20 cellular contexts compared by ENCODE assay signal in the genomic region with DNA sequence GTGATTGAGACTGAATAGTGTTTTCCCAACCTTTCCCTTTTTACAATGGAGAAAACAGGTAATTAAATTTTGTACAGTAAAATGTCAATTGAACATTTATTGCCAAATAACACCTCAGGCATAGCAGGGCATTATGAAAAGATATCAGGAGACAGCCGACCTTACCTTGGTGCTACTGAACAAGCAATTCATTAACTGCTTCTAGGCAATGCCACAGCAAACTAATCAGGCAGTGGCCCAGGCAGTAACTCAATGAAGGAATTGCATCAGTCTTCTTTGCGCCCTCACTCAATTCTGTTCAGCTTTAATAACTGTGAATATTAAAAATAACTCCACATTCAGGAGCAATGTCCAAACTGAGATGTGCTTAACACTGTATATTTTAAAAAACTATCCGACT. TPM values are rescaled to one million over a fixed set of nuclear protein-coding genes. Genes with fewer than 3 reads are reported as not detected.
DNase-seq lines count a peak whose midpoint lies in the region; ATAC-seq and TF ChIP-seq lines count a peak whose summit lies in the region.
"Had no signal": no experiment of that assay in that cellular context is flagged by ENCODE, and none has a peak within 500 bp of the region (broad histone marks: within the 10 kb centered on the region; RNA-seq: fewer than 3 reads in every experiment).

No MANE protein-coding gene starts in this region.

- no peak overlapping the region for H3K27ac ChIP-seq in substantia nigra (ENCODE audit: low read depth, low read length, poor library complexity, severe bottlenecking)
- H3K27ac ChIP-seq: A549, C4-2B had no signal

- no peak for TF ChIP-seq CTCF in WTC11 (IDR thresholded peaks at IDR 0.05)

- peaks cover 35% of the 10 kb centered on the region for H3K27me3 Mint-ChIP-seq in WTC11 (ENCODE audit: low read depth)
- peaks cover 0 to 14% (median 0%) of the 10 kb centered on the region in 5 donors for H3K27me3 Mint-ChIP-seq in naive thymus-derived CD8-positive, alpha-beta T cell
- peaks cover 20% of the 10 kb centered on the region for H3K27me3 Mint-ChIP-seq in activated CD4-positive, alpha-beta memory T cell treated with anti-CD3 and anti-CD28 coated beads, Interleukin-2, amount 10 ng/mL, durations not matched to agents 7 days and 5 days

- POLR2A ChIA-PET in WTC11 (lab: Charles Lee) = no interaction called here
- POLR2A ChIA-PET in naive thymus-derived CD8-positive, alpha-beta T cell (lab: Charles Lee) = no interaction called here
- POLR2A ChIA-PET in activated CD4-positive, alpha-beta memory T cell treated with anti-CD3 and anti-CD28 coated beads, Interleukin-2, amount 10 ng/mL, durations not matched to agents 7 days and 5 days (lab: Charles Lee) = no interaction called here

- H3K36me3 Mint-ChIP-seq in WTC11 = no peaks in the 10 kb centered on the region
- H3K36me3 Mint-ChIP-seq in naive thymus-derived CD8-positive, alpha-beta T cell = peaks cover 0 to under 1% (median 0%) of the 10 kb centered on the region in 3 donors
- no peaks in the 10 kb centered on the region for H3K36me3 Mint-ChIP-seq in activated CD4-positive, alpha-beta memory T cell treated with anti-CD3 and anti-CD28 coated beads, Interleukin-2, amount 10 ng/mL, durations not matched to agents 7 days and 5 days (ENCODE audit: low read depth)
- H3K36me3 Mint-ChIP-seq: CD8-positive, alpha-beta memory T cell; IgD-negative memory B cell had no signal

- ATAC-seq in WTC11 (no peak), GM18909 (IDR thresholded peaks at IDR 0.05; ENCODE audit: poor library complexity, unreplicated experiment) (no peak)
- ATAC-seq in naive thymus-derived CD8-positive, alpha-beta T cell = no peak
- ATAC-seq: A549 had no signal

- in situ Hi-C loops in G401 (cut with HindIII; ENCODE audit: low sequenced_read_pairs) = no loop called here

- DNase-seq in G401 (ENCODE audit: low spot score) (peak; percentile 7), NCI-H69 (lab: John Stamatoyannopoulos, UW) (peak; percentile 6), WTC11 (ENCODE audit: low spot score) (no peak), substantia nigra (lab: John Stamatoyannopoulos, UW) (no peak)
- DNase-seq in naive thymus-derived CD8-positive, alpha-beta T cell = no peak
- DNase-seq in stimulated activated CD4-positive, alpha-beta T cell treated with anti-CD3 and anti-CD28 coated beads, Interleukin-12 subunit alpha, Interleukin-12 subunit beta, amount 100 ng/mL, for 4 hours = no peak
- no peak for DNase-seq in activated CD4-positive, alpha-beta memory T cell treated with anti-CD3 and anti-CD28 coated beads, Interleukin-2, amount 10 ng/mL, durations not matched to agents 7 days and 5 days
- DNase-seq: BE2C, Caco-2, DMS53, GOT3, H9 had no signal

- H3K9me3 Mint-ChIP-seq in WTC11 = no peaks in the 10 kb centered on the region
- H3K9me3 Mint-ChIP-seq in naive thymus-derived CD8-positive, alpha-beta T cell = no peaks in the 10 kb centered on the region
- H3K9me3 Mint-ChIP-seq in activated CD4-positive, alpha-beta memory T cell treated with anti-CD3 and anti-CD28 coated beads, Interleukin-2, amount 10 ng/mL, durations not matched to agents 7 days and 5 days = no peaks in the 10 kb centered on the region
- H3K9me3 Mint-ChIP-seq: CD8-positive, alpha-beta memory T cell; H9; IgD-negative memory B cell had no signal

- no peak overlapping the region for H3K27ac Mint-ChIP-seq in WTC11
- H3K27ac Mint-ChIP-seq in naive thymus-derived CD8-positive, alpha-beta T cell = peak overlapping the region in 7 of 10 donors; percentile 17 to 84 (median 28)
- H3K27ac Mint-ChIP-seq in activated CD4-positive, alpha-beta memory T cell treated with anti-CD3 and anti-CD28 coated beads, Interleukin-2, amount 10 ng/mL, durations not matched to agents 7 days and 5 days = no peak overlapping the region
- H3K27ac Mint-ChIP-seq: H9, IgD-negative memory B cell had no signal

- CTCF ChIA-PET in WTC11 (lab: Charles Lee) = no interaction called here
- CTCF ChIA-PET in activated CD4-positive, alpha-beta memory T cell treated with anti-CD3 and anti-CD28 coated beads, Interleukin-2, amount 10 ng/mL, durations not matched to agents 7 days and 5 days (lab: Charles Lee) = interaction anchor here (0.6 kb wide), 1 partner anchor 205 kb away, joined by 3 read pairs; no protein-coding TSS in a partner anchor

- no peak overlapping the region for H3K4me3 Mint-ChIP-seq in WTC11
- H3K4me3 Mint-ChIP-seq in naive thymus-derived CD8-positive, alpha-beta T cell = no peak overlapping the region
- H3K4me3 Mint-ChIP-seq in activated CD4-positive, alpha-beta memory T cell treated with anti-CD3 and anti-CD28 coated beads, Interleukin-2, amount 10 ng/mL, durations not matched to agents 7 days and 5 days = no peak overlapping the region
- H3K4me3 Mint-ChIP-seq: CD8-positive, alpha-beta memory T cell; H9; IgD-negative memory B cell had no signal

- peaks cover 5% of the 10 kb centered on the region for H3K4me1 Mint-ChIP-seq in WTC11
- H3K4me1 Mint-ChIP-seq in naive thymus-derived CD8-positive, alpha-beta T cell = peaks cover 28 to 63% (median 59%) of the 10 kb centered on the region in 4 donors
- H3K4me1 Mint-ChIP-seq in activated CD4-positive, alpha-beta memory T cell treated with anti-CD3 and anti-CD28 coated beads, Interleukin-2, amount 10 ng/mL, durations not matched to agents 7 days and 5 days = peaks cover 21% of the 10 kb centered on the region

TF ChIP-seq in WTC11, 78 proteins besides CTCF, POLR2A, EP300 and RAD21:
- TF ChIP-seq, protein P1, sequence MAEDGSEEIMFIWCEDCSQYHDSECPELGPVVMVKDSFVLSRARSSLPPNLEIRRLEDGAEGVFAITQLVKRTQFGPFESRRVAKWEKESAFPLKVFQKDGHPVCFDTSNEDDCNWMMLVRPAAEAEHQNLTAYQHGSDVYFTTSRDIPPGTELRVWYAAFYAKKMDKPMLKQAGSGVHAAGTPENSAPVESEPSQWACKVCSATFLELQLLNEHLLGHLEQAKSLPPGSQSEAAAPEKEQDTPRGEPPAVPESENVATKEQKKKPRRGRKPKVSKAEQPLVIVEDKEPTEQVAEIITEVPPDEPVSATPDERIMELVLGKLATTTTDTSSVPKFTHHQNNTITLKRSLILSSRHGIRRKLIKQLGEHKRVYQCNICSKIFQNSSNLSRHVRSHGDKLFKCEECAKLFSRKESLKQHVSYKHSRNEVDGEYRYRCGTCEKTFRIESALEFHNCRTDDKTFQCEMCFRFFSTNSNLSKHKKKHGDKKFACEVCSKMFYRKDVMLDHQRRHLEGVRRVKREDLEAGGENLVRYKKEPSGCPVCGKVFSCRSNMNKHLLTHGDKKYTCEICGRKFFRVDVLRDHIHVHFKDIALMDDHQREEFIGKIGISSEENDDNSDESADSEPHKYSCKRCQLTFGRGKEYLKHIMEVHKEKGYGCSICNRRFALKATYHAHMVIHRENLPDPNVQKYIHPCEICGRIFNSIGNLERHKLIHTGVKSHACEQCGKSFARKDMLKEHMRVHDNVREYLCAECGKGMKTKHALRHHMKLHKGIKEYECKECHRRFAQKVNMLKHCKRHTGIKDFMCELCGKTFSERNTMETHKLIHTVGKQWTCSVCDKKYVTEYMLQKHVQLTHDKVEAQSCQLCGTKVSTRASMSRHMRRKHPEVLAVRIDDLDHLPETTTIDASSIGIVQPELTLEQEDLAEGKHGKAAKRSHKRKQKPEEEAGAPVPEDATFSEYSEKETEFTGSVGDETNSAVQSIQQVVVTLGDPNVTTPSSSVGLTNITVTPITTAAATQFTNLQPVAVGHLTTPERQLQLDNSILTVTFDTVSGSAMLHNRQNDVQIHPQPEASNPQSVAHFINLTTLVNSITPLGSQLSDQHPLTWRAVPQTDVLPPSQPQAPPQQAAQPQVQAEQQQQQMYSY (CRISPR knock-in tag; IDR thresholded peaks at IDR 0.05) = no peak
- TF ChIP-seq ZNF317 (CRISPR knock-in tag; IDR thresholded peaks at IDR 0.05; ENCODE audit: borderline replicate concordance, low read depth) = peak; percentile 62; the same call in 1 of the 2 replicates

RNA-seq across cellular contexts. Expression of a gene that starts 6.1 kb away (rescaled TPM):
- not detected in 2 replicates for total RNA-seq in G401 (2014; rRNA removed; shearing (Covaris generic))
- total RNA-seq in WTC11 (2021) = 0.05 to 0.11 TPM (median 0.07 TPM) in 3 replicates
- total RNA-seq in naive thymus-derived CD8-positive, alpha-beta T cell = 1 to 10 TPM; 7.1 to 8.8 TPM
- polyA plus RNA-seq in naive thymus-derived CD8-positive, alpha-beta T cell = 1 to 10 TPM; 3.0 to 4.8 (median 4.1) TPM
- total RNA-seq in activated CD4-positive, alpha-beta memory T cell treated with anti-CD3 and anti-CD28 coated beads, Interleukin-2, amount 10 ng/mL, durations not matched to agents 7 days and 5 days = 1 to 10 TPM; 1.2 to 1.6 TPM

RNA-seq across cellular contexts. Expression of a gene that starts 25.4 kb away (rescaled TPM):
- not detected in 2 replicates for total RNA-seq in G401 (2014; rRNA removed; shearing (Covaris generic))
- total RNA-seq in WTC11 (2021) = 0.13 to 0.14 TPM in 2 of 3 replicates, not detected in the other
- not detected for total RNA-seq in naive thymus-derived CD8-positive, alpha-beta T cell
- not detected for polyA plus RNA-seq in naive thymus-derived CD8-positive, alpha-beta T cell
- not detected for total RNA-seq in activated CD4-positive, alpha-beta memory T cell treated with anti-CD3 and anti-CD28 coated beads, Interleukin-2, amount 10 ng/mL, durations not matched to agents 7 days and 5 days
- total RNA-seq: Caco-2; CD8-positive, alpha-beta memory T cell; Daoy; H9; HT1080 had no signal
- polyA plus RNA-seq: A549; AG04450; CD8-positive, alpha-beta memory T cell; IgD-negative memory B cell had no signal

Comparison
In these comparisons a context has a peak if more than half of its experiments do, and no peak if none do; other contexts are left out.
1. DNase-seq: peak in G401 (single experiment) and NCI-H69 (single experiment); none in WTC11 (single experiment), naive thymus-derived CD8-positive, alpha-beta T cell (0 of 10), substantia nigra (0 of 49), stimulated activated CD4-positive, alpha-beta T cell treated with anti-CD3 and anti-CD28 coated beads, Interleukin-12 subunit alpha, Interleukin-12 subunit beta, amount 100 ng/mL, for 4 hours (single experiment) and activated CD4-positive, alpha-beta memory T cell treated with anti-CD3 and anti-CD28 coated beads, Interleukin-2, amount 10 ng/mL, durations not matched to agents 7 days and 5 days (single experiment).
2. H3K27ac Mint-ChIP-seq: peak in naive thymus-derived CD8-positive, alpha-beta T cell (7 of 10); none in WTC11 (single experiment) and activated CD4-positive, alpha-beta memory T cell treated with anti-CD3 and anti-CD28 coated beads, Interleukin-2, amount 10 ng/mL, durations not matched to agents 7 days and 5 days (single experiment).